Comparison of ENCODE assay signal across 20 cellular contexts in the genomic region with DNA sequence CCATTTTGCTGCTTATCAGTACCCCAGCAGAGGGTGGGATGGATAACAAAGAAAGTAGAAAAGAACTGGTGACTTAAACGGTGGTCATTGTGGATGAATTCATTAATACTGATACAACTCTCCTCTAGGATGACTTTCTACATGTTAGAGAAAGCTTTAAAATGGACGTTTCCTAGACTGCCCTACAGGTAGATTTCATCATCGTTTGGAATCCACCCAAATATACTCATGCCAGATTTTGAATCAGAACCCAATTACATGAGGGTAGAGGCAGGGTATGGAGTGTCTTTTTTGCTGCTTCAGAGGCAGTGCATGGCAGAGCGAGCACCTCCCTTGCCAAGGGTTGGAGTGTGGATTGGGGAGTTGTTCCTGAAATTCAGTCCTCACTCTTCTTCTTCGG. TPM values are rescaled to one million over a fixed set of nuclear protein-coding genes. Genes with fewer than 3 reads are reported as not detected.
A peak's percentile ranks its signal among the peaks of the same experiment; 100 is the strongest.
DNase-seq lines count a peak whose midpoint lies in the region; ATAC-seq and TF ChIP-seq lines count a peak whose summit lies in the region.
"Had no signal": no experiment of that assay in that cellular context is flagged by ENCODE, and none has a peak within 500 bp of the region (broad histone marks: within the 10 kb centered on the region; RNA-seq: fewer than 3 reads in every experiment).

No MANE protein-coding gene starts in this region.

- H3K9me3 ChIP-seq in HEK293 (ENCODE audit: control insufficient read depth, insufficient read depth, low read depth, low read length) (no peaks in the 10 kb centered on the region), PC-3 (ENCODE audit: low read length) (no peaks in the 10 kb centered on the region), mammary epithelial cell (replicated peaks; ENCODE audit: insufficient read depth, low read length) (no peaks in the 10 kb centered on the region), psoas muscle (no peaks in the 10 kb centered on the region)
- H3K9me3 ChIP-seq: BE2C, Caco-2 had no signal

- H3K9ac ChIP-seq in PC-3 (ENCODE audit: low read length) (no peak overlapping the region), mammary epithelial cell (ENCODE audit: insufficient read depth, low read length) (no peak overlapping the region)

- H2AFZ ChIP-seq in PC-3 (ENCODE audit: low read length) (peak overlapping the region; percentile 5; the same call in 1 of the 2 replicates), mammary epithelial cell (ENCODE audit: low read depth, low read length) (peak overlapping the region; percentile 82)

- CTCF ChIA-PET in HEK293 (lab: Yijun Ruan, JAX), result no interaction called here
- CTCF ChIA-PET in PC-3 (lab: Charles Lee), result no interaction called here
- CTCF ChIA-PET in mammary epithelial cell (lab: Charles Lee; ENCODE audit: low non-redundant PET), result no interaction called here

- no peaks in the 10 kb centered on the region for H3F3A ChIP-seq in PC-3 (ENCODE audit: low read length, unreplicated experiment)

- H3K4me1 ChIP-seq in HEK293 (ENCODE audit: control insufficient read depth, insufficient read depth, low read length) (no peaks in the 10 kb centered on the region), PC-3 (ENCODE audit: insufficient read depth, low read length) (no peaks in the 10 kb centered on the region), mammary epithelial cell (ENCODE audit: insufficient read depth, low read length) (peaks cover 20% of the 10 kb centered on the region), foreskin keratinocyte (peaks cover 25% of the 10 kb centered on the region), psoas muscle (no peaks in the 10 kb centered on the region)
- H3K4me1 ChIP-seq: BE2C, Caco-2 had no signal

- no peak for TF ChIP-seq CTCF in HEK293 (tag by site-specific recombination; IDR thresholded peaks at IDR 0.05)
- TF ChIP-seq CTCF in PC-3 (conservative IDR thresholded peaks at IDR 0.05; ENCODE audit: low read depth, low read length), result no peak
- no peak for TF ChIP-seq CTCF in mammary epithelial cell (conservative IDR thresholded peaks at IDR 0.05 in 1 of 2, IDR thresholded peaks at IDR 0.05 in 1 of 2; ENCODE audit: extremely low read depth in 1 of 2, insufficient read depth in 1 of 2, low read depth in 1 of 2, low read length in 2 of 2)
- TF ChIP-seq CTCF in foreskin keratinocyte (conservative IDR thresholded peaks at IDR 0.05), result no peak
- no peak for TF ChIP-seq CTCF in psoas muscle (IDR thresholded peaks at IDR 0.05)

- H4K20me1 ChIP-seq in PC-3 (ENCODE audit: low read length) (no peaks in the 10 kb centered on the region), mammary epithelial cell (ENCODE audit: insufficient read depth, low read length) (no peaks in the 10 kb centered on the region)

- H3K36me3 ChIP-seq in HEK293 (ENCODE audit: control insufficient read depth in 2 of 2, insufficient read depth in 1 of 2, low read length in 2 of 2) (no peaks in the 10 kb centered on the region), PC-3 (ENCODE audit: low read depth, low read length) (no peaks in the 10 kb centered on the region), mammary epithelial cell (ENCODE audit: insufficient read depth, low read length) (no peaks in the 10 kb centered on the region), psoas muscle (ENCODE audit: insufficient read depth in 1 of 2, low read depth in 1 of 2) (no peaks in the 10 kb centered on the region)
- H3K36me3 ChIP-seq: BE2C had no signal

- POLR2A ChIA-PET in HEK293 (lab: Yijun Ruan, JAX) (no interaction called here), PC-3 (lab: Charles Lee; ENCODE audit: unreplicated experiment) (no interaction called here)

- H3K79me2 ChIP-seq in PC-3 (ENCODE audit: low read length), result no peaks in the 10 kb centered on the region
- H3K79me2 ChIP-seq in mammary epithelial cell (ENCODE audit: insufficient read depth, low read length), result no peaks in the 10 kb centered on the region

- ATAC-seq in PC-3, result no peak
- ATAC-seq in foreskin keratinocyte, result peak; percentile 5
- no peak for ATAC-seq in GM21381 (IDR thresholded peaks at IDR 0.05; ENCODE audit: unreplicated experiment)
- ATAC-seq in psoas muscle, result no peak
- ATAC-seq: HCT116 had no signal

- in situ Hi-C loops in mammary epithelial cell (cut with MboI; ENCODE audit: low sequenced_read_pairs in 2 of 2), result no loop called here

- WGBS in mammary epithelial cell (ENCODE audit: low coverage, missing lambda C conversion rate), result 45% methylated on average over 5 of the region's 5 CpGs
- 79 to 83% (median 79%) methylated on average over 5 of the region's 5 CpGs for WGBS in psoas muscle, 3 donors

- dilution Hi-C loops in mammary epithelial cell (cut with HindIII; ENCODE audit: low sequenced_read_pairs), result no loop called here

- DNase-seq in PC-3 (peak; percentile 40), mammary epithelial cell (peak; percentile 35), foreskin keratinocyte (peak in 1 of 2 donors; percentile 66), COLO668 (lab: John Stamatoyannopoulos, UW; ENCODE audit: unreplicated experiment) (no peak), psoas muscle (no peak)
- DNase-seq: ACHN; BE2C; C1 segment of cervical spinal cord; Caco-2; CD4-positive, CD25-positive, alpha-beta regulatory T cell; CD8-positive, alpha-beta memory T cell; DMS79 treated with DMSO at 0.1 percent for 48 hours; GF-D8; GOT3; H7; IMR-90; KBM-7 had no signal

- no peaks in the 10 kb centered on the region for H3K9me2 ChIP-seq in PC-3 (replicated peaks; ENCODE audit: low read length)

- intact Hi-C loops in PC-3 (cut with micrococcal nuclease), result no loop called here
- intact Hi-C loops in mammary epithelial cell (cut with micrococcal nuclease), result no loop called here
- intact Hi-C loops in psoas muscle (cut with DNase I), result no loop called here

- H3K4me3 ChIP-seq in HEK293 (ENCODE audit: low read depth, low read length) (no peak overlapping the region), PC-3 (ENCODE audit: low read length) (no peak overlapping the region), mammary epithelial cell (replicated peaks in 1 of 3; ENCODE audit: insufficient read depth in 1 of 3, low read depth in 2 of 3, low read length in 3 of 3) (no peak overlapping the region), psoas muscle (no peak overlapping the region)

- BruUV-seq in PC-3 (replicated peaks; lab: Mats Ljungman, UMichigan), result no TSS peak
- BruUV-seq in mammary epithelial cell (replicated peaks; lab: Mats Ljungman, UMichigan), result no TSS peak

- no peaks in the 10 kb centered on the region for H3K27me3 ChIP-seq in PC-3 (ENCODE audit: low read length)
- no peaks in the 10 kb centered on the region for H3K27me3 ChIP-seq in mammary epithelial cell (ENCODE audit: insufficient read depth, low read length)
- H3K27me3 ChIP-seq in foreskin keratinocyte, result no peaks in the 10 kb centered on the region
- H3K27me3 ChIP-seq in psoas muscle (ENCODE audit: insufficient read depth in 3 of 3, low read length in 2 of 3), result peaks cover 0 to 4% (median 1%) of the 10 kb centered on the region in 3 donors
- H3K27me3 ChIP-seq: BE2C had no signal

- H3K4me2 ChIP-seq in PC-3 (ENCODE audit: low read length), result no peak overlapping the region
- H3K4me2 ChIP-seq in mammary epithelial cell (ENCODE audit: insufficient read depth, low read depth, low read length), result no peak overlapping the region

- H3K27ac ChIP-seq in HEK293 (ENCODE audit: extremely low read depth, low read depth, low read length) (no peak overlapping the region), PC-3 (ENCODE audit: low read length) (no peak overlapping the region), mammary epithelial cell (ENCODE audit: insufficient read depth, low read depth, low read length) (no peak overlapping the region), foreskin keratinocyte (no peak overlapping the region), psoas muscle (no peak overlapping the region)

TF ChIP-seq in HEK293, 187 proteins besides CTCF, POLR2A, EP300 and RAD21:
- no peak for TF ChIP-seq ZNF530 (tag by site-specific recombination; IDR thresholded peaks at IDR 0.05; ENCODE audit: low read depth)
- peak; percentile 55 for TF ChIP-seq SCRT2 (tag by site-specific recombination; IDR thresholded peaks at IDR 0.05)

RNA-seq across cellular contexts. Expression of gene ANTXR2, which starts 13.3 kb away (rescaled TPM):
- total RNA-seq in PC-3 (2014; rRNA removed), result 43.9 and 56.3 TPM in 2 replicates
- total RNA-seq in mammary epithelial cell, result 100 to 1,000 TPM in 1 of 2 donors, 10 to 100 TPM in 1; 28.3 to 116 TPM
- 41.0 TPM for polyA plus RNA-seq in mammary epithelial cell
- polyA minus RNA-seq in mammary epithelial cell, result 88.8 TPM
- total RNA-seq in foreskin keratinocyte, result 161 and 169 TPM in 2 replicates
- polyA plus RNA-seq in foreskin keratinocyte, result 60.6 and 70.3 TPM in 2 replicates
- total RNA-seq in psoas muscle, result 10 to 100 TPM; 10.3 to 21.9 (median 14.8) TPM
- polyA plus RNA-seq in psoas muscle, result 1 to 10 TPM; 3.3 to 7.7 (median 5.4) TPM

Comparison
In these comparisons a context has a peak if more than half of its experiments do, and no peak if none do; other contexts are left out.
1. DNase-seq: peak in PC-3 (single experiment) and mammary epithelial cell (single experiment); none in COLO668 (single experiment) and psoas muscle (0 of 2).